Comparison of ENCODE assay signal across 8 cellular contexts in the genomic region with DNA sequence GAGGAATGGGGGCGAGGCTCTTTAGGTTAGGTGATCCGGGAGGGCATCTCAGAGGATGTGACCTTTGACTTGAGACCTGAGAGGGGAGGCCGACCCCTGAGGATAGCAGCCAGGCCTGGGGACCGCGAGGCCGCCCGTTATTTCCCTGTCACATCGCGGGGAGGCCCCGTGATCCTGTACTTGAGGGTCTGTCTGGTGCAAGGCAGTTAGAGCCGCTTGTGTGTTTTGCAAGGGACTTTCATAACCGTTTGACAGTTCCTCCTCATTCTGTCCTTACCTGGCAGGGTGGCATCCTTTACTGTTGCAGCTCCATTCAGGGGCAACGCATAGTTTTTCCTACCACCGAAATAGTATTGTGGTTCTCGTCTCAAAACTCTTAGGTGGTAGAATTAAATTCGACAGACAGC. TPM values are rescaled to one million over a fixed set of nuclear protein-coding genes. Genes with fewer than 3 reads are reported as not detected.
DNase-seq lines count a peak whose midpoint lies in the region; ATAC-seq and TF ChIP-seq lines count a peak whose summit lies in the region.

No MANE protein-coding gene starts in this region.

- H3K4me3 ChIP-seq in CD8-positive, alpha-beta memory T cell (ENCODE audit: low read length), result peak overlapping the region; percentile 63

- peak overlapping the region; percentile 89 to 93 (median 90) for H3K4me3 Mint-ChIP-seq in CD8-positive, alpha-beta memory T cell
- H3K4me3 Mint-ChIP-seq in T-helper 17 cell, result peak overlapping the region; percentile 90

- peak in 1 of 5 donors; percentile 13 for DNase-seq in CD8-positive, alpha-beta memory T cell
- DNase-seq in T-helper 17 cell, result no peak
- no peak for DNase-seq in foreskin keratinocyte
- peak; percentile 5 to 7 for DNase-seq in stimulated activated CD8-positive, alpha-beta memory T cell treated with anti-CD3 and anti-CD28 coated beads, Interleukin-2, amount 100 ng/mL, for 48 hours (ENCODE audit: low read depth in 2 of 2)
- DNase-seq in NCI-H2081 (lab: John Stamatoyannopoulos, UW), result no peak
- DNase-seq in NCI-H1930 (lab: John Stamatoyannopoulos, UW), result no peak

- H3K4me1 ChIP-seq in CD8-positive, alpha-beta memory T cell (ENCODE audit: insufficient read depth, low read length), result peaks cover 8% of the 10 kb centered on the region
- peaks cover 17% of the 10 kb centered on the region for H3K4me1 ChIP-seq in foreskin keratinocyte

- peaks cover 0 to 6% (median 0%) of the 10 kb centered on the region in 3 donors for H3K36me3 Mint-ChIP-seq in CD8-positive, alpha-beta memory T cell
- H3K36me3 Mint-ChIP-seq in T-helper 17 cell (ENCODE audit: low read depth), result no peaks in the 10 kb centered on the region

- POLR2A ChIA-PET in CD8-positive, alpha-beta memory T cell (lab: Charles Lee), result no interaction called here

- no peaks in the 10 kb centered on the region for H3K27me3 ChIP-seq in CD8-positive, alpha-beta memory T cell (ENCODE audit: insufficient read depth, low read length, poor library complexity, severe bottlenecking)
- H3K27me3 ChIP-seq in foreskin keratinocyte, result no peaks in the 10 kb centered on the region

- H3K9me3 Mint-ChIP-seq in CD8-positive, alpha-beta memory T cell, result no peaks in the 10 kb centered on the region

- H3K27ac Mint-ChIP-seq in CD8-positive, alpha-beta memory T cell, result peak overlapping the region; percentile 80 to 94 (median 88)
- peak overlapping the region; percentile 27 for H3K27ac Mint-ChIP-seq in T-helper 17 cell

- CTCF ChIA-PET in CD8-positive, alpha-beta memory T cell (lab: Charles Lee), result no interaction called here

- TF ChIP-seq CTCF in foreskin keratinocyte (conservative IDR thresholded peaks at IDR 0.05), result no peak

- peak overlapping the region; percentile 51 for H3K27ac ChIP-seq in CD8-positive, alpha-beta memory T cell (ENCODE audit: low read depth, low read length)
- H3K27ac ChIP-seq in foreskin keratinocyte, result peak overlapping the region; percentile 79

- H3K9me3 ChIP-seq in CD8-positive, alpha-beta memory T cell (ENCODE audit: low read length), result no peaks in the 10 kb centered on the region
- H3K9me3 ChIP-seq in T-helper 17 cell (ENCODE audit: control insufficient read depth, low read length, poor library complexity, severe bottlenecking), result no peaks in the 10 kb centered on the region

- no peaks in the 10 kb centered on the region for H3K36me3 ChIP-seq in CD8-positive, alpha-beta memory T cell (ENCODE audit: insufficient read depth, low read length)

- ATAC-seq in GM19025 (IDR thresholded peaks at IDR 0.05; ENCODE audit: low read depth, unreplicated experiment), result peak; percentile 4
- ATAC-seq in HG03196 (IDR thresholded peaks at IDR 0.05; ENCODE audit: unreplicated experiment), result peak; percentile 28
- ATAC-seq in T-helper 17 cell, result peak; percentile 2
- ATAC-seq in foreskin keratinocyte, result no peak

- H3K4me1 Mint-ChIP-seq in CD8-positive, alpha-beta memory T cell, result peaks cover 23 to 38% (median 30%) of the 10 kb centered on the region in 3 donors
- peaks cover 20% of the 10 kb centered on the region for H3K4me1 Mint-ChIP-seq in T-helper 17 cell

- peaks cover 2 to 9% of the 10 kb centered on the region in 2 donors for H3K27me3 Mint-ChIP-seq in CD8-positive, alpha-beta memory T cell
- H3K27me3 Mint-ChIP-seq in T-helper 17 cell, result peaks cover 5% of the 10 kb centered on the region

RNA-seq across cellular contexts. Expression of a gene that starts 0.8 kb away (rescaled TPM):
- total RNA-seq in CD8-positive, alpha-beta memory T cell, result 10 to 100 TPM; 67.0 to 72.2 TPM
- polyA plus RNA-seq in CD8-positive, alpha-beta memory T cell, result 36.6 TPM
- total RNA-seq in T-helper 17 cell (10 to 100 TPM; 24.6 to 25.3 TPM), foreskin keratinocyte (47.2 and 66.4 TPM in 2 replicates)
- polyA plus RNA-seq in foreskin keratinocyte, result 39.9 and 54.1 TPM in 2 replicates

Comparison
In these comparisons a context has a peak if more than half of its experiments do, and no peak if none do; other contexts are left out.
1. DNase-seq: peak in stimulated activated CD8-positive, alpha-beta memory T cell treated with anti-CD3 and anti-CD28 coated beads, Interleukin-2, amount 100 ng/mL, for 48 hours (2 of 2); none in T-helper 17 cell (0 of 3), foreskin keratinocyte (0 of 2), NCI-H2081 (0 of 2) and NCI-H1930 (0 of 2).